24 cellular contexts compared by ENCODE assay signal in the genomic region with DNA sequence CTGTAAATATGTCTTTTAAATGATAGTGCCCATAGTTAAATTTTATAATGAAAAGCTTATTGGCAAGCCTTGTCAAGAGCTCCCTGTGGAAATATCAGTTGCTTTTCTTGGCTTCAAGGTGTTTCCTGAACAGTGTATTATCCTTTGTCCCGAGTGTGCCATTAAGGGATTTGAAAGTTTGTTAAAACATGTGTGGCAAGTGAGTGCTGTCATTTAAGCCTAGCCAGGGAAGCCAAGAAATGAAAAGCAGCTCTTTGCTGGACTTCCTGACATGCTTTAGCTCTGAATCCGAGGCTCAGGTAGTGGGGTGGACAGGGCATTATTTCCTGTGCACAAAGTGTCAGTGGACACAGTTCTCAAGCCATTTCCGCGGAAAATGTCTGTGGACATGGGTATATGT.
DNase-seq lines count a peak whose midpoint lies in the region; FAIRE-seq and TF ChIP-seq lines count a peak whose summit lies in the region.
"Had no signal": no experiment of that assay in that cellular context is flagged by ENCODE, and none has a peak within 500 bp of the region (broad histone marks: within the 10 kb centered on the region; RNA-seq: fewer than 3 reads in every experiment).

No MANE protein-coding gene starts in this region.

- intact Hi-C loops in left ventricle myocardium inferior (cut with micrococcal nuclease), result no loop called here

- no peaks in the 10 kb centered on the region for H3K36me3 ChIP-seq in cardiac muscle cell
- no peaks in the 10 kb centered on the region for H3K36me3 ChIP-seq in left ventricle myocardium inferior

- H3K27me3 ChIP-seq in cardiac muscle cell (no peaks in the 10 kb centered on the region), left ventricle myocardium inferior (ENCODE audit: low read depth) (no peaks in the 10 kb centered on the region)

- TF ChIP-seq CTCF in cardiac muscle cell (IDR thresholded peaks at IDR 0.05; ENCODE audit: low read depth, low read length) (no peak), left ventricle myocardium inferior (IDR thresholded peaks at IDR 0.05; ENCODE audit: borderline replicate concordance) (no peak)

- peak in 1 of 2 donors; percentile 6 for DNase-seq in cardiac muscle cell (ENCODE audit: low read depth in 1 of 2, low spot score in 1 of 2)
- no peak for DNase-seq in left ventricle myocardium inferior
- DNase-seq in GM19239 (ENCODE audit: insufficient read length, low spot score), result no peak
- peak; percentile 73 to 88 for DNase-seq in dermis microvascular lymphatic vessel endothelial cell (ENCODE audit: low read depth in 2 of 2)
- DNase-seq in lung microvascular endothelial cell (ENCODE audit: low read depth in 2 of 2), result peak; percentile 67 to 86
- no peak for DNase-seq in NCI-H128 (lab: John Stamatoyannopoulos, UW; ENCODE audit: unreplicated experiment)
- DNase-seq in substantia nigra (lab: John Stamatoyannopoulos, UW), result no peak
- no peak for DNase-seq in DMS79 treated with DMSO at 0.1 percent for 48 hours (lab: John Stamatoyannopoulos, UW)
- DNase-seq: CD4-positive, alpha-beta T cell; H9; IMR-90; KG1; MM.1S; NCI-H1417; NCI-H1694; NCI-H2029 treated with DMSO at 0.1 percent for 48 hours; NCI-H2171 treated with DMSO at 0.1 percent for 48 hours; NCI-H345; NCI-H510A treated with DMSO at 0.1 percent for 48 hours; RPMI8226; SHP77 had no signal

- H3K9me3 ChIP-seq in cardiac muscle cell (ENCODE audit: low read depth) (no peaks in the 10 kb centered on the region), left ventricle myocardium inferior (replicated peaks) (no peaks in the 10 kb centered on the region)

- peak overlapping the region; percentile 53 for H3K27ac ChIP-seq in cardiac muscle cell
- H3K27ac ChIP-seq in left ventricle myocardium inferior (replicated peaks), result no peak overlapping the region
- H3K27ac ChIP-seq in substantia nigra (ENCODE audit: low read depth, low read length, poor library complexity, severe bottlenecking), result no peak overlapping the region

- FAIRE-seq in GM19239 (lab: Jason Lieb, UNC), result peak; percentile 18
- FAIRE-seq: D721Med, GM18507 had no signal

- H3K4me3 ChIP-seq in cardiac muscle cell, result no peak overlapping the region
- H3K4me3 ChIP-seq in left ventricle myocardium inferior, result no peak overlapping the region
- H3K4me3 ChIP-seq: GM23338 had no signal

- H3K4me1 ChIP-seq in cardiac muscle cell (ENCODE audit: low read depth) (peaks cover 48% of the 10 kb centered on the region), left ventricle myocardium inferior (peaks cover 36% of the 10 kb centered on the region)

Comparison
In these comparisons a context has a peak if more than half of its experiments do, and no peak if none do; other contexts are left out.
1. DNase-seq: peak in dermis microvascular lymphatic vessel endothelial cell (2 of 2) and lung microvascular endothelial cell (2 of 2); none in left ventricle myocardium inferior (single experiment), GM19239 (single experiment), NCI-H128 (single experiment), substantia nigra (0 of 49) and DMS79 treated with DMSO at 0.1 percent for 48 hours (single experiment).